Comparison of ENCODE assay signal across 16 cellular contexts in the genomic region with DNA sequence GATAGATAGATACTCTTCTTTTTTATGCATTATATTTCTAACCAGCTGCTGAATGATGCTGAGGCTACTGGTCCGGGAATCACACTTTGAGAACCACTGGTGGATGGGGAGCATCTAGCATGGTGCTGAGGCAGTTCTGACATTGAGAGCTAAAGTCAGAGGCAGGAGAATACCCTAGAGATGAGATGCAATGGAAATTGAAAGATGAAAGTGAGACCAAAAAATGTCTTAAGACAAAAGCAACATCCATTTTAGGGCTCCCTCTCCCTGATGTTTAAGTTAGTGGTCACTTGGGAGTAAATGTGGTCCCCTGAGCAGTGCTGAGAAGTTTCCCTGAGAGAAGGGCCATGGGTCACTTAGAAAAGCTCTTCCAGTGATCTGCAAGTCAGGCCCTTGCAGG. TPM values are rescaled to one million over a fixed set of nuclear protein-coding genes. Genes with fewer than 3 reads are reported as not detected.
A peak's percentile ranks its signal among the peaks of the same experiment; 100 is the strongest.
DNase-seq lines count a peak whose midpoint lies in the region; ATAC-seq and TF ChIP-seq lines count a peak whose summit lies in the region.
"Had no signal": no experiment of that assay in that cellular context is flagged by ENCODE, and none has a peak within 500 bp of the region (broad histone marks: within the 10 kb centered on the region; RNA-seq: fewer than 3 reads in every experiment).

No MANE protein-coding gene starts in this region.

- no peaks in the 10 kb centered on the region for H3K9me3 Mint-ChIP-seq in HFFc6
- H3K9me3 Mint-ChIP-seq: CD14-positive monocyte had no signal

- DNase-seq in SIG-M5 (lab: John Stamatoyannopoulos, UW) (no peak), iPS-NIHi11 (ENCODE audit: low spot score) (no peak), HFFc6 (no peak), NCI-H128 (lab: John Stamatoyannopoulos, UW; ENCODE audit: unreplicated experiment) (no peak)
- DNase-seq: Caco-2, DMS53, NCI-H1048, NCI-H1694, NCI-H69, T-helper 9 cell had no signal

- H3K27me3 Mint-ChIP-seq in HFFc6 (ENCODE audit: insufficient read depth): no peaks in the 10 kb centered on the region; the same call in 1 of the 2 replicates

- peaks cover 6% of the 10 kb centered on the region for H3K4me1 Mint-ChIP-seq in HFFc6 (ENCODE audit: low read depth)

- peak; percentile 73 for ATAC-seq in GM18498 (IDR thresholded peaks at IDR 0.05; ENCODE audit: unreplicated experiment)
- peak; percentile 72 for ATAC-seq in GM19438 (IDR thresholded peaks at IDR 0.05; ENCODE audit: low read depth, unreplicated experiment)
- peak; percentile 61 for ATAC-seq in GM21786 (IDR thresholded peaks at IDR 0.05; ENCODE audit: unreplicated experiment)
- peak; percentile 67 for ATAC-seq in HG03196 (IDR thresholded peaks at IDR 0.05; ENCODE audit: unreplicated experiment)
- ATAC-seq: HCT116 had no signal

- H3K27ac Mint-ChIP-seq in HFFc6: no peak overlapping the region
- H3K27ac Mint-ChIP-seq: CD14-positive monocyte had no signal

- H3K4me3 Mint-ChIP-seq in HFFc6: no peak overlapping the region
- H3K4me3 Mint-ChIP-seq: CD14-positive monocyte had no signal

- no peak for TF ChIP-seq CTCF in HFFc6 (IDR thresholded peaks at IDR 0.05)

- H3K36me3 Mint-ChIP-seq in HFFc6 (ENCODE audit: low read depth): peaks cover 11% of the 10 kb centered on the region

RNA-seq across cellular contexts. Expression of a gene that starts 6.8 kb away (rescaled TPM):
- total RNA-seq in HFFc6 (2021; fragmentation: NEBNext Ultra II Directional; extraction: Animal tissue kit (Norgen Biotek cat#: 25700)): 10 to 100 TPM in 4 of 6 experiments, 1 to 10 TPM in 2; 9.7 to 13.5 (median 11.2) TPM

RNA-seq across cellular contexts. Expression of a gene that starts 35.0 kb away (rescaled TPM):
- under 1 TPM in 2 of 6 experiments, not detected in 4; 0.18 to 0.26 TPM for total RNA-seq in HFFc6 (2021; fragmentation: NEBNext Ultra II Directional; extraction: Animal tissue kit (Norgen Biotek cat#: 25700))
- total RNA-seq: Caco-2 had no signal
